ENCODE assay signal across 9 cellular contexts in genomic region chr19:7941895-7942596, GRCh38. TPM values are rescaled to one million over a fixed set of nuclear protein-coding genes. Genes with fewer than 3 reads are reported as not detected.
DNase-seq lines count a peak whose midpoint lies in the region; ATAC-seq and TF ChIP-seq lines count a peak whose summit lies in the region.
"Had no signal": no experiment of that assay in that cellular context is flagged by ENCODE, and none has a peak within 500 bp of the region (broad histone marks: within the 10 kb centered on the region; RNA-seq: fewer than 3 reads in every experiment).

No MANE protein-coding gene starts in this region.

- ATAC-seq in activated CD8-positive, alpha-beta memory T cell treated with anti-CD3 and anti-CD28 coated beads, Interleukin-2, amount 10 ng/mL, durations not matched to agents 7 days and 5 days, result no peak
- no peak for ATAC-seq in HG02884 (IDR thresholded peaks at IDR 0.05; ENCODE audit: unreplicated experiment)
- ATAC-seq in HG03108 (IDR thresholded peaks at IDR 0.05; ENCODE audit: unreplicated experiment), result no peak

- peak overlapping the region; percentile 83 for H3K4me3 Mint-ChIP-seq in activated CD8-positive, alpha-beta memory T cell treated with anti-CD3 and anti-CD28 coated beads, Interleukin-2, amount 10 ng/mL, durations not matched to agents 7 days and 5 days

- H3K27ac ChIP-seq in SK-N-MC, result no peak overlapping the region
- H3K27ac ChIP-seq in spleen, result no peak overlapping the region

- CTCF ChIA-PET in activated CD8-positive, alpha-beta memory T cell treated with anti-CD3 and anti-CD28 coated beads, Interleukin-2, amount 10 ng/mL, durations not matched to agents 7 days and 5 days (lab: Charles Lee), result interaction anchor here (3.4 to 5.7 kb wide), 2 partner anchors 21 to 63 kb away, joined by 74 to 75 read pairs; partner anchors contain the start of genes ELAVL1 and SNAPC2

- no peak for DNase-seq in activated CD8-positive, alpha-beta memory T cell treated with anti-CD3 and anti-CD28 coated beads, Interleukin-2, amount 10 ng/mL, durations not matched to agents 7 days and 5 days
- no peak for DNase-seq in activated CD8-positive, alpha-beta memory T cell treated with anti-CD3 and anti-CD28 coated beads for 24 hours
- DNase-seq in SK-N-MC (ENCODE audit: low read depth, low spot score), result no peak
- no peak for DNase-seq in fibroblast of mammary gland (ENCODE audit: low read depth)
- no peak for DNase-seq in spleen
- no peak for DNase-seq in midbrain (lab: John Stamatoyannopoulos, UW)
- DNase-seq: NCI-H345 had no signal

- H3K4me3 ChIP-seq in SK-N-MC, result peak overlapping the region; percentile 86
- peak overlapping the region; percentile 93 for H3K4me3 ChIP-seq in fibroblast of mammary gland (ENCODE audit: control insufficient read depth, low read depth, low read length)
- H3K4me3 ChIP-seq in spleen, result peak overlapping the region in 6 of 8 donors; percentile 57 to 94 (median 78)

- no peak for TF ChIP-seq POLR2A in spleen (IDR thresholded peaks at IDR 0.05)

- WGBS in spleen, 5 donors, result 88 to 94% (median 90%) methylated on average over 19 of the region's 19 CpGs

- peaks cover 16% of the 10 kb centered on the region for H3K36me3 Mint-ChIP-seq in activated CD8-positive, alpha-beta memory T cell treated with anti-CD3 and anti-CD28 coated beads, Interleukin-2, amount 10 ng/mL, durations not matched to agents 7 days and 5 days

- H3K36me3 ChIP-seq in SK-N-MC (ENCODE audit: insufficient read depth, low read length), result peaks cover 47% of the 10 kb centered on the region
- H3K36me3 ChIP-seq in spleen, result peaks cover 0 to 45% (median 34%) of the 10 kb centered on the region in 6 donors

- peak overlapping the region; percentile 60 for H3K27ac Mint-ChIP-seq in activated CD8-positive, alpha-beta memory T cell treated with anti-CD3 and anti-CD28 coated beads, Interleukin-2, amount 10 ng/mL, durations not matched to agents 7 days and 5 days

- no peaks in the 10 kb centered on the region for H3K27me3 Mint-ChIP-seq in activated CD8-positive, alpha-beta memory T cell treated with anti-CD3 and anti-CD28 coated beads, Interleukin-2, amount 10 ng/mL, durations not matched to agents 7 days and 5 days

- no peaks in the 10 kb centered on the region for H3K9me3 Mint-ChIP-seq in activated CD8-positive, alpha-beta memory T cell treated with anti-CD3 and anti-CD28 coated beads, Interleukin-2, amount 10 ng/mL, durations not matched to agents 7 days and 5 days (ENCODE audit: low read depth)

- H3K9ac ChIP-seq in SK-N-MC (ENCODE audit: insufficient read length), result peak overlapping the region; percentile 98

- intact Hi-C loops in spleen (cut with DNase I; ENCODE audit: low total_unique reads), result loop anchor here (10.0 kb wide), 1 partner anchor 63 kb away; the partner anchor contains the start of gene ELAVL1

- H3K9me3 ChIP-seq in SK-N-MC (ENCODE audit: low read depth, low read length) (no peaks in the 10 kb centered on the region), spleen (no peaks in the 10 kb centered on the region)

- no peaks in the 10 kb centered on the region for H3K27me3 ChIP-seq in spleen (replicated peaks in 1 of 7)

- TF ChIP-seq CTCF in fibroblast of mammary gland (conservative IDR thresholded peaks at IDR 0.05; ENCODE audit: control insufficient read depth, insufficient read depth, low read depth, low read length), result no peak
- TF ChIP-seq CTCF in spleen (IDR thresholded peaks at IDR 0.05 in 8 of 11, conservative IDR thresholded peaks at IDR 0.05 in 3 of 11), result no peak

- H3K4me1 Mint-ChIP-seq in activated CD8-positive, alpha-beta memory T cell treated with anti-CD3 and anti-CD28 coated beads, Interleukin-2, amount 10 ng/mL, durations not matched to agents 7 days and 5 days, result peaks cover 33% of the 10 kb centered on the region

- peaks cover 5 to 63% (median 33%) of the 10 kb centered on the region in 6 donors for H3K4me1 ChIP-seq in spleen

RNA-seq across cellular contexts. Expression of gene TIMM44, which starts 1.4 kb away (rescaled TPM):
- 10 to 100 TPM; 63.7 to 76.4 TPM for total RNA-seq in activated CD8-positive, alpha-beta memory T cell treated with anti-CD3 and anti-CD28 coated beads, Interleukin-2, amount 10 ng/mL, durations not matched to agents 7 days and 5 days
- 10 to 100 TPM; 33.2 to 94.9 (median 63.5) TPM for total RNA-seq in spleen
- polyA plus RNA-seq in spleen, result 10 to 100 TPM; 37.4 to 67.3 (median 66.0) TPM

RNA-seq across cellular contexts. Expression of gene CTXN1, which starts 16.1 kb away (rescaled TPM):
- total RNA-seq in activated CD8-positive, alpha-beta memory T cell treated with anti-CD3 and anti-CD28 coated beads, Interleukin-2, amount 10 ng/mL, durations not matched to agents 7 days and 5 days, result under 1 TPM in 1 of 2 experiments, not detected in 1; 0.23 TPM
- 1 to 10 TPM; 1.2 to 4.4 (median 2.1) TPM for total RNA-seq in spleen
- polyA plus RNA-seq in spleen, result under 1 TPM; 0.11 to 0.96 (median 0.64) TPM

RNA-seq across cellular contexts. Expression of gene SNAPC2, which starts 21.9 kb away (rescaled TPM):
- 10 to 100 TPM; 18.0 to 24.0 TPM for total RNA-seq in activated CD8-positive, alpha-beta memory T cell treated with anti-CD3 and anti-CD28 coated beads, Interleukin-2, amount 10 ng/mL, durations not matched to agents 7 days and 5 days
- total RNA-seq in spleen, result 10 to 100 TPM; 13.8 to 23.9 (median 17.7) TPM
- 10 to 100 TPM; 13.1 to 23.0 (median 19.3) TPM for polyA plus RNA-seq in spleen

RNA-seq across cellular contexts. Expression of gene TGFBR3L, which starts 27.4 kb away (rescaled TPM):
- total RNA-seq in activated CD8-positive, alpha-beta memory T cell treated with anti-CD3 and anti-CD28 coated beads, Interleukin-2, amount 10 ng/mL, durations not matched to agents 7 days and 5 days, result 1 to 10 TPM; 7.7 to 9.1 TPM
- total RNA-seq in spleen, result not detected
- under 1 TPM in 1 of 3 donors, not detected in 2; 0.11 TPM for polyA plus RNA-seq in spleen

RNA-seq across cellular contexts. Expression of gene MAP2K7, which starts 38.4 kb away (rescaled TPM):
- 10 to 100 TPM; 38.0 to 41.6 TPM for total RNA-seq in activated CD8-positive, alpha-beta memory T cell treated with anti-CD3 and anti-CD28 coated beads, Interleukin-2, amount 10 ng/mL, durations not matched to agents 7 days and 5 days
- 10 to 100 TPM; 19.5 to 41.3 (median 32.9) TPM for total RNA-seq in spleen
- polyA plus RNA-seq in spleen, result 10 to 100 TPM; 12.4 to 44.3 (median 18.9) TPM
